27 cellular contexts compared by ENCODE assay signal in genomic region chr16:22293137-22294106, GRCh38. TPM values are rescaled to one million over a fixed set of nuclear protein-coding genes. Genes with fewer than 3 reads are reported as not detected.
DNase-seq lines count a peak whose midpoint lies in the region; ATAC-seq, FAIRE-seq and TF ChIP-seq lines count a peak whose summit lies in the region.
"Had no signal": no experiment of that assay in that cellular context is flagged by ENCODE, and none has a peak within 500 bp of the region (broad histone marks: within the 10 kb centered on the region; RNA-seq: fewer than 3 reads in every experiment).

No MANE protein-coding gene starts in this region.

- in situ Hi-C loops in HepG2 (cut with HindIII; ENCODE audit: extremely low pct_ligation_motif_present, low pct_unique_long_range_greater_than_20kb) (no loop called here), K562 (cut with MboI) (no loop called here)

- H3K27me3 ChIP-seq in HepG2 (ENCODE audit: control insufficient read depth in 1 of 2, insufficient read depth in 2 of 2, low read length in 2 of 2) (no peaks in the 10 kb centered on the region; a peak in 1 of 5 replicates), right lobe of liver (no peaks in the 10 kb centered on the region), K562 (ENCODE audit: control insufficient read depth in 2 of 2, insufficient read depth in 2 of 2, low read length in 2 of 2) (no peaks in the 10 kb centered on the region), spleen (replicated peaks in 1 of 7) (no peaks in the 10 kb centered on the region)
- H3K27me3 ChIP-seq: BLaER1 treated with 17β-estradiol and CSF1 and Interleukin-3, amounts not matched to agents 10 nM and 100 nM had no signal

- H3K36me3 ChIP-seq in HepG2 (replicated peaks in 1 of 2; ENCODE audit: control insufficient read depth in 1 of 2, insufficient read depth in 2 of 2, low read length in 2 of 2): no peaks in the 10 kb centered on the region
- no peaks in the 10 kb centered on the region for H3K36me3 ChIP-seq in right lobe of liver
- H3K36me3 ChIP-seq in K562 (ENCODE audit: control insufficient read depth, insufficient read depth, low read length): no peaks in the 10 kb centered on the region; the same call in 2 of the 3 replicates
- H3K36me3 ChIP-seq in spleen: no peaks in the 10 kb centered on the region

- peaks cover 11% of the 10 kb centered on the region for H3K36me3 Mint-ChIP-seq in activated CD4-positive, alpha-beta T cell treated with anti-CD3 and anti-CD28 coated beads, Interleukin-2, amount 10 ng/mL, durations not matched to agents 24 days and 14 days (ENCODE audit: low read depth)
- H3K36me3 Mint-ChIP-seq in T-helper 17 cell (ENCODE audit: low read depth): no peaks in the 10 kb centered on the region

- TF ChIP-seq POLR2A in HepG2 (IDR thresholded peaks at IDR 0.05; ENCODE audit: insufficient read depth in 1 of 2, low read depth in 2 of 2, low read length in 2 of 2) (no peak), right lobe of liver (IDR thresholded peaks at IDR 0.05) (no peak), K562 (conservative IDR thresholded peaks at IDR 0.05) (no peak), spleen (IDR thresholded peaks at IDR 0.05) (no peak)

- peaks cover 8% of the 10 kb centered on the region for H3K4me1 Mint-ChIP-seq in activated CD4-positive, alpha-beta T cell treated with anti-CD3 and anti-CD28 coated beads, Interleukin-2, amount 10 ng/mL, durations not matched to agents 24 days and 14 days
- peaks cover 18% of the 10 kb centered on the region for H3K4me1 Mint-ChIP-seq in T-helper 17 cell

- no peak overlapping the region for H3K27ac ChIP-seq in HepG2 (ENCODE audit: extremely low read length, insufficient read depth, low read length)
- H3K27ac ChIP-seq in right lobe of liver: no peak overlapping the region
- H3K27ac ChIP-seq in K562 (ENCODE audit: extremely low read depth, low read depth, low read length): no peak overlapping the region
- no peak overlapping the region for H3K27ac ChIP-seq in spleen
- H3K27ac ChIP-seq: 22Rv1; BLaER1 treated with 17β-estradiol and CSF1 and Interleukin-3, amounts not matched to agents 10 nM and 100 nM; C4-2B had no signal

- H2AFZ ChIP-seq in HepG2 (ENCODE audit: low read length) (no peak overlapping the region), K562 (ENCODE audit: low read depth, low read length) (no peak overlapping the region)

- CTCF ChIA-PET in HepG2 (lab: Yijun Ruan, JAX; ENCODE audit: low intra/inter-chr PET ratio, low total read pairs): interaction anchor here (1.4 kb wide), 1 partner anchor 98 kb away, joined by 3 read pairs; no protein-coding TSS in a partner anchor
- CTCF ChIA-PET in K562 (lab: Yijun Ruan, JAX; ENCODE audit: low intra/inter-chr PET ratio): no interaction called here

- H3K9me1 ChIP-seq in K562 (ENCODE audit: control insufficient read depth, insufficient read depth, low read length): no peaks in the 10 kb centered on the region

- FAIRE-seq in HepG2 (lab: Jason Lieb, UNC) (no peak), K562 (lab: Jason Lieb, UNC) (no peak)
- FAIRE-seq: A549, GM12878, GM12892, GM18507 had no signal

- no peaks in the 10 kb centered on the region for H3K9me3 ChIP-seq in HepG2 (ENCODE audit: low read length)
- H3K9me3 ChIP-seq in right lobe of liver: no peaks in the 10 kb centered on the region
- no peaks in the 10 kb centered on the region for H3K9me3 ChIP-seq in K562 (replicated peaks; ENCODE audit: control insufficient read depth, insufficient read depth, low read depth, low read length)
- H3K9me3 ChIP-seq in spleen: no peaks in the 10 kb centered on the region
- no peaks in the 10 kb centered on the region for H3K9me3 ChIP-seq in T-helper 17 cell (ENCODE audit: control insufficient read depth, low read length, poor library complexity, severe bottlenecking)
- H3K9me3 ChIP-seq: A549; BLaER1 treated with 17β-estradiol and CSF1 and Interleukin-3, amounts not matched to agents 10 nM and 100 nM had no signal

- no peaks in the 10 kb centered on the region for H3K27me3 Mint-ChIP-seq in activated CD4-positive, alpha-beta T cell treated with anti-CD3 and anti-CD28 coated beads, Interleukin-2, amount 10 ng/mL, durations not matched to agents 24 days and 14 days
- H3K27me3 Mint-ChIP-seq in T-helper 17 cell: no peaks in the 10 kb centered on the region
- H3K27me3 Mint-ChIP-seq: B cell had no signal

- H3K9ac ChIP-seq in HepG2 (ENCODE audit: insufficient read depth, low read depth, low read length): no peak overlapping the region
- no peak overlapping the region for H3K9ac ChIP-seq in K562 (ENCODE audit: insufficient read depth in 1 of 2, low read depth in 2 of 2, low read length in 2 of 2)
- H3K9ac ChIP-seq: BLaER1 treated with 17β-estradiol and CSF1 and Interleukin-3, amounts not matched to agents 10 nM and 100 nM had no signal

- BruUV-seq in HepG2 (replicated peaks; lab: Mats Ljungman, UMichigan) (no TSS peak), K562 (replicated peaks; lab: Mats Ljungman, UMichigan) (no TSS peak)

- TF ChIP-seq EP300 in HepG2 (IDR thresholded peaks at IDR 0.05; ENCODE audit: low read depth in 2 of 2, low read length in 2 of 2): no peak
- no peak for TF ChIP-seq EP300 in HepG2 (CRISPR knock-in tag; IDR thresholded peaks at IDR 0.05; ENCODE audit: borderline replicate concordance)
- TF ChIP-seq EP300 in K562 (IDR thresholded peaks at IDR 0.05; ENCODE audit: low read length): no peak

- H3K4me1 ChIP-seq in HepG2 (ENCODE audit: insufficient read depth, low read length) (peaks cover 34% of the 10 kb centered on the region), right lobe of liver (no peaks in the 10 kb centered on the region), K562 (replicated peaks in 1 of 2; ENCODE audit: control insufficient read depth in 2 of 2, insufficient read depth in 2 of 2, low read length in 2 of 2) (peaks cover 7 to 16% of the 10 kb centered on the region in 2 experiments; a peak in 3 of 5 replicates), spleen (peaks cover 0 to 22% (median 16%) of the 10 kb centered on the region in 6 donors)

- H3K27ac Mint-ChIP-seq in activated CD4-positive, alpha-beta T cell treated with anti-CD3 and anti-CD28 coated beads, Interleukin-2, amount 10 ng/mL, durations not matched to agents 24 days and 14 days: peak overlapping the region; percentile 51
- H3K27ac Mint-ChIP-seq in T-helper 17 cell: no peak overlapping the region
- H3K27ac Mint-ChIP-seq: B cell; CD8-positive, alpha-beta T cell had no signal

- no peaks in the 10 kb centered on the region for H3K9me3 Mint-ChIP-seq in activated CD4-positive, alpha-beta T cell treated with anti-CD3 and anti-CD28 coated beads, Interleukin-2, amount 10 ng/mL, durations not matched to agents 24 days and 14 days
- H3K9me3 Mint-ChIP-seq: CD8-positive, alpha-beta T cell had no signal

- H3K79me2 ChIP-seq in HepG2 (ENCODE audit: insufficient read depth, low read length): peaks cover 10% of the 10 kb centered on the region
- H3K79me2 ChIP-seq in K562 (ENCODE audit: control insufficient read depth, insufficient read depth, low read length): peaks cover 12% of the 10 kb centered on the region

- no peak overlapping the region for H3K4me3 Mint-ChIP-seq in activated CD4-positive, alpha-beta T cell treated with anti-CD3 and anti-CD28 coated beads, Interleukin-2, amount 10 ng/mL, durations not matched to agents 24 days and 14 days
- H3K4me3 Mint-ChIP-seq in T-helper 17 cell: no peak overlapping the region
- H3K4me3 Mint-ChIP-seq: B cell; CD4-positive, alpha-beta T cell; CD8-positive, alpha-beta T cell had no signal

- H4K20me1 ChIP-seq in HepG2 (ENCODE audit: insufficient read depth, low read length) (peaks cover 7% of the 10 kb centered on the region), K562 (replicated peaks; ENCODE audit: control insufficient read depth, insufficient read depth, low read length) (peaks cover 4% of the 10 kb centered on the region; the same call in 1 of the 2 replicates)

- WGBS in HepG2 (ENCODE audit: low lambda C conversion rate): 79% methylated on average over 11 of the region's 11 CpGs
- 70% methylated on average over 8 of the region's 11 CpGs for WGBS in right lobe of liver (ENCODE audit: insufficient coverage, low coverage, low lambda C conversion rate, missing lambda C conversion rate)
- WGBS in K562 (ENCODE audit: insufficient coverage, low coverage, missing lambda C conversion rate): 80% methylated on average over 11 of the region's 11 CpGs
- 84 to 95% (median 90%) methylated on average over 11 of the region's 11 CpGs for WGBS in spleen, 5 donors

- H3K4me3 ChIP-seq in HepG2 (replicated peaks in 1 of 3; ENCODE audit: insufficient read depth in 1 of 3, low read depth in 2 of 3, low read length in 3 of 3) (no peak overlapping the region; a peak in 1 of 6 replicates), right lobe of liver (no peak overlapping the region), K562 (no peak overlapping the region), spleen (no peak overlapping the region)
- H3K4me3 ChIP-seq: A549; BLaER1 treated with 17β-estradiol and CSF1 and Interleukin-3, amounts not matched to agents 10 nM and 100 nM; GM12878 had no signal

- ATAC-seq in HepG2 (no peak), right lobe of liver (no peak), K562 (no peak), T-helper 17 cell (no peak)
- ATAC-seq: A549; CD8-positive, alpha-beta T cell; GM12878 had no signal

- intact Hi-C loops in activated CD4-positive, alpha-beta T cell treated with anti-CD3 and anti-CD28 coated beads, Interleukin-2, amount 10 ng/mL, durations not matched to agents 24 days and 14 days (cut with micrococcal nuclease): loop anchor here (10.0 kb wide), 1 partner anchor 49 kb away; no protein-coding TSS in a partner anchor
- intact Hi-C loops in HepG2 (cut with micrococcal nuclease; ENCODE audit: unreplicated experiment) (no loop called here), right lobe of liver (cut with DNase I) (no loop called here), K562 (cut with micrococcal nuclease) (no loop called here), spleen (cut with DNase I; ENCODE audit: low total_unique reads) (no loop called here)

- TF ChIP-seq RAD21 in HepG2 (CRISPR knock-in tag; IDR thresholded peaks at IDR 0.05) (no peak), K562 (CRISPR knock-in tag; conservative IDR thresholded peaks at IDR 0.05 in 1 of 2, IDR thresholded peaks at IDR 0.05 in 1 of 2) (no peak)

- DNase-seq in activated CD4-positive, alpha-beta T cell treated with anti-CD3 and anti-CD28 coated beads, Interleukin-2, amount 10 ng/mL, durations not matched to agents 24 days and 14 days: no peak
- DNase-seq in activated CD4-positive, alpha-beta T cell treated with anti-CD3 and anti-CD28 coated beads for 48 hours: no peak
- peak; percentile 43 for DNase-seq in HepG2 (ENCODE audit: low spot score)
- no peak for DNase-seq in right lobe of liver
- peak in 1 of 4 experiments; percentile 1 for DNase-seq in K562 (ENCODE audit: extremely low read depth in 1 of 4, low spot score in 3 of 4)
- DNase-seq in spleen: peak; percentile 6
- no peak for DNase-seq in T-helper 17 cell
- no peak for DNase-seq in activated naive CD4-positive, alpha-beta T cell treated with anti-CD3 and anti-CD28 coated beads, Interleukin-2, amount 50 U/mL, for 16 hours
- DNase-seq: AML-193; CD4-positive, alpha-beta T cell; CD8-positive, alpha-beta T cell; COR-L47; DMS 273 treated with DMSO at 0.1 percent for 48 hours; DMS153; DMS53; DMS79; DND-41; EL; GDM1 had no signal

- H3K4me2 ChIP-seq in HepG2 (ENCODE audit: low read depth, low read length) (peak overlapping the region; percentile 34), K562 (ENCODE audit: insufficient read depth, low read length) (no peak overlapping the region)
- H3K4me2 ChIP-seq: A549; BLaER1 treated with 17β-estradiol and CSF1 and Interleukin-3, amounts not matched to agents 10 nM and 100 nM had no signal

- POLR2A ChIA-PET in HepG2 (lab: Yijun Ruan, JAX) (no interaction called here), K562 (lab: Yijun Ruan, JAX) (interaction anchor here (0.5 to 0.6 kb wide), 2 partner anchors 28 to 31 kb away, joined by 4 read pairs; no protein-coding TSS in a partner anchor)

- TF ChIP-seq CTCF in HepG2 (CRISPR knock-in tag; IDR thresholded peaks at IDR 0.05) (no peak), right lobe of liver (IDR thresholded peaks at IDR 0.05) (no peak), K562 (IDR thresholded peaks at IDR 0.05 in 2 of 3, conservative IDR thresholded peaks at IDR 0.05 in 1 of 3; ENCODE audit: insufficient read depth in 2 of 3, low read depth in 1 of 3, low read length in 3 of 3) (no peak), spleen (IDR thresholded peaks at IDR 0.05 in 8 of 11, conservative IDR thresholded peaks at IDR 0.05 in 3 of 11) (no peak)

RNA-seq across cellular contexts. Expression of gene POLR3E, which starts 3.8 kb away (rescaled TPM):
- 102 and 111 TPM in 2 replicates for total RNA-seq in activated CD4-positive, alpha-beta T cell treated with anti-CD3 and anti-CD28 coated beads, Interleukin-2, amount 10 ng/mL, durations not matched to agents 24 days and 14 days
- total RNA-seq in HepG2 (2016; rRNA removed; fragmentation: Illumina TruSeq; extraction: Trizol): 94.8 and 135 TPM in 2 replicates
- total RNA-seq in HepG2 (2016; cell fraction: cytosol; rRNA removed; fragmentation: Illumina TruSeq; extraction: Trizol; ENCODE audit: low read depth): 40.5 and 40.7 TPM in 2 replicates
- 93.2 and 125 TPM in 2 replicates for total RNA-seq in HepG2 (2016; cell fraction: insoluble cytoplasmic fraction; rRNA removed; fragmentation: Illumina TruSeq; extraction: Trizol)
- 103 and 106 TPM in 2 replicates for total RNA-seq in HepG2 (2016; cell fraction: membrane; rRNA removed; fragmentation: Illumina TruSeq; extraction: Trizol)
- 115 and 134 TPM in 2 replicates for total RNA-seq in HepG2 (2016; cell fraction: nucleus; rRNA removed; fragmentation: Illumina TruSeq; extraction: Trizol)
- 262 and 280 TPM in 2 replicates for polyA plus RNA-seq in HepG2 (2011; rRNA removed)
- 132 and 169 TPM in 2 replicates for polyA plus RNA-seq in HepG2 (2011; cell fraction: cytosol; rRNA removed)
- 753 and 830 TPM in 2 replicates for polyA plus RNA-seq in HepG2 (2011; cell fraction: nucleus; rRNA removed)
- polyA plus RNA-seq in HepG2 (2012): 105 and 114 TPM in 2 replicates
- 31.3 and 37.9 TPM in 2 replicates for polyA plus RNA-seq in HepG2 (2016; cell fraction: cytosol; fragmentation: Illumina TruSeq; extraction: Trizol; ENCODE audit: low read depth)
- polyA plus RNA-seq in HepG2 (2016; cell fraction: insoluble cytoplasmic fraction; fragmentation: Illumina TruSeq; extraction: Trizol; ENCODE audit: low read depth): 94.5 and 105 TPM in 2 replicates
- 62.4 and 65.8 TPM in 2 replicates for polyA plus RNA-seq in HepG2 (2016; cell fraction: membrane; fragmentation: Illumina TruSeq; extraction: Trizol; ENCODE audit: low read depth)
- polyA plus RNA-seq in HepG2 (2016; cell fraction: nucleus; fragmentation: Illumina TruSeq; extraction: Trizol; ENCODE audit: insufficient read depth, low read depth): 279 and 292 TPM in 2 replicates
- polyA minus RNA-seq in HepG2 (2011; rRNA and poly(A)+ RNA removed; ENCODE audit: low replicate concordance): 472 and 743 TPM in 2 replicates
- polyA minus RNA-seq in HepG2 (2011; cell fraction: cytosol; rRNA and poly(A)+ RNA removed): 96.6 and 110 TPM in 2 replicates
- 279 and 332 TPM in 2 replicates for polyA minus RNA-seq in HepG2 (2011; cell fraction: nucleus; rRNA and poly(A)+ RNA removed)
- total RNA-seq in right lobe of liver: 10 to 100 TPM; 15.8 to 35.7 (median 26.9) TPM
- total RNA-seq in K562 (2011; cell fraction: chromatin; rRNA removed; ENCODE audit: low replicate concordance): 337 and 699 TPM in 2 replicates
- total RNA-seq in K562 (2011; cell fraction: nucleolus; rRNA removed): 179 and 196 TPM in 2 replicates
- total RNA-seq in K562 (2011; cell fraction: nucleoplasm; rRNA removed): 243 and 244 TPM in 2 replicates
- 78.2 and 82.6 TPM in 2 replicates for total RNA-seq in K562 (2014; rRNA removed)
- total RNA-seq in K562 (2014; rRNA removed; fragmentation: Illumina TruSeq; extraction: Trizol): 67.6 and 81.1 TPM in 2 replicates
- total RNA-seq in K562 (2015; rRNA removed; fragmentation: Illumina TruSeq; extraction: Trizol): 73.9 and 83.8 TPM in 2 replicates
- total RNA-seq in K562 (2021): 101 and 113 TPM in 2 replicates
- 151 and 192 TPM in 2 replicates for polyA plus RNA-seq in K562 (2011; rRNA removed)
- 128 and 145 TPM in 2 replicates for polyA plus RNA-seq in K562 (2011; cell fraction: cytosol; rRNA removed)
- polyA plus RNA-seq in K562 (2011; cell fraction: nucleus; rRNA removed): 458 and 560 TPM in 2 replicates
- polyA plus RNA-seq in K562 (2012): 62.8 and 102 TPM in 2 replicates
- 128 and 149 TPM in 2 replicates for polyA plus RNA-seq in K562 (2014; fragmentation: Illumina TruSeq; extraction: Trizol)
- 10 to 100 TPM; 17.7 to 25.3 TPM for polyA plus RNA-seq in K562 (2014; fragmentation: Nextera tagmentation; extraction: Ambion mirVana)
- 77.3 and 95.9 TPM in 2 replicates for polyA plus RNA-seq in K562 (2014; rRNA removed)
- polyA minus RNA-seq in K562 (2011; rRNA and poly(A)+ RNA removed): 241 and 345 TPM in 2 replicates
- polyA minus RNA-seq in K562 (2011; cell fraction: cytosol; rRNA and poly(A)+ RNA removed): 104 and 113 TPM in 2 replicates
- polyA minus RNA-seq in K562 (2011; cell fraction: nucleus; rRNA and poly(A)+ RNA removed): 100 and 315 TPM in 2 replicates
- 10 to 100 TPM; 40.4 to 58.0 (median 52.2) TPM for total RNA-seq in spleen
- polyA plus RNA-seq in spleen: 10 to 100 TPM; 17.3 to 19.3 (median 18.8) TPM
- 100 to 1,000 TPM; 159 to 219 TPM for total RNA-seq in T-helper 17 cell

Comparison
In these comparisons a context has a peak if more than half of its experiments do, and no peak if none do; other contexts are left out.
1. DNase-seq: peak in HepG2 (single experiment) and spleen (single experiment); none in activated CD4-positive, alpha-beta T cell treated with anti-CD3 and anti-CD28 coated beads, Interleukin-2, amount 10 ng/mL, durations not matched to agents 24 days and 14 days (single experiment), activated CD4-positive, alpha-beta T cell treated with anti-CD3 and anti-CD28 coated beads for 48 hours (single experiment), right lobe of liver (0 of 3), T-helper 17 cell (0 of 3) and activated naive CD4-positive, alpha-beta T cell treated with anti-CD3 and anti-CD28 coated beads, Interleukin-2, amount 50 U/mL, for 16 hours (single experiment).